8 cellular contexts compared by ENCODE assay signal in genomic region chr7:150377116-150377979, GRCh38. TPM values are rescaled to one million over a fixed set of nuclear protein-coding genes. Genes with fewer than 3 reads are reported as not detected.
A peak's percentile ranks its signal among the peaks of the same experiment; 100 is the strongest.
DNase-seq lines count a peak whose midpoint lies in the region; ATAC-seq lines count a peak whose summit lies in the region.

No MANE protein-coding gene starts in this region.

- no peak overlapping the region for H3K4me3 ChIP-seq in muscle layer of colon (ENCODE audit: low read depth in 1 of 2, low read length in 2 of 2)
- no peak overlapping the region for H3K4me3 ChIP-seq in H7 (ENCODE audit: insufficient read depth, low read depth, low read length)

- peaks cover 30% of the 10 kb centered on the region for H3K4me1 ChIP-seq in muscle layer of colon (ENCODE audit: insufficient read depth, low read length)

- H3K36me3 Mint-ChIP-seq in stimulated activated naive CD8-positive, alpha-beta T cell treated with anti-CD3 and anti-CD28 coated beads, Interleukin-15, Interleukin-2, amounts not matched to agents 100 ng/mL and 50 ng/mL, for 24 hours (ENCODE audit: low read depth) = peaks cover 24% of the 10 kb centered on the region
- H3K36me3 Mint-ChIP-seq in activated CD4-positive, alpha-beta memory T cell treated with anti-CD3 and anti-CD28 coated beads, Interleukin-2, amount 10 ng/mL, durations not matched to agents 7 days and 5 days (ENCODE audit: low read depth) = peaks cover 11% of the 10 kb centered on the region

- peak overlapping the region; percentile 52 for H3K27ac Mint-ChIP-seq in stimulated activated naive CD8-positive, alpha-beta T cell treated with anti-CD3 and anti-CD28 coated beads, Interleukin-15, Interleukin-2, amounts not matched to agents 100 ng/mL and 50 ng/mL, for 24 hours
- H3K27ac Mint-ChIP-seq in stimulated activated naive CD8-positive, alpha-beta T cell treated with anti-CD3 and anti-CD28 coated beads, Interleukin-15, amount 100 ng/mL, for 72 hours = no peak overlapping the region
- peak overlapping the region; percentile 72 for H3K27ac Mint-ChIP-seq in activated CD4-positive, alpha-beta memory T cell treated with anti-CD3 and anti-CD28 coated beads, Interleukin-2, amount 10 ng/mL, durations not matched to agents 7 days and 5 days

- H3K36me3 ChIP-seq in muscle layer of colon (ENCODE audit: insufficient read depth, low read length) (peaks cover 13% of the 10 kb centered on the region), H7 (replicated peaks; ENCODE audit: control insufficient read depth, insufficient read depth, low read length) (peaks cover 5% of the 10 kb centered on the region)

- no peak for ATAC-seq in stimulated activated naive CD8-positive, alpha-beta T cell treated with anti-CD3 and anti-CD28 coated beads, Interleukin-15, amount 100 ng/mL, for 72 hours

- H3K4me3 Mint-ChIP-seq in stimulated activated naive CD8-positive, alpha-beta T cell treated with anti-CD3 and anti-CD28 coated beads, Interleukin-15, Interleukin-2, amounts not matched to agents 100 ng/mL and 50 ng/mL, for 24 hours = peak overlapping the region; percentile 77
- H3K4me3 Mint-ChIP-seq in stimulated activated naive CD8-positive, alpha-beta T cell treated with anti-CD3 and anti-CD28 coated beads, Interleukin-15, amount 100 ng/mL, for 72 hours = peak overlapping the region in 1 of 2 donors; percentile 88
- H3K4me3 Mint-ChIP-seq in activated CD4-positive, alpha-beta memory T cell treated with anti-CD3 and anti-CD28 coated beads, Interleukin-2, amount 10 ng/mL, durations not matched to agents 7 days and 5 days = peak overlapping the region; percentile 77

- H3K27ac ChIP-seq in muscle layer of colon (ENCODE audit: low read depth, low read length) = peak overlapping the region; percentile 95

- CTCF ChIA-PET in activated CD4-positive, alpha-beta memory T cell treated with anti-CD3 and anti-CD28 coated beads, Interleukin-2, amount 10 ng/mL, durations not matched to agents 7 days and 5 days (lab: Charles Lee) = interaction anchor here (0.8 to 1.9 kb wide), 6 partner anchors 9 to 56 kb away, joined by 3 to 9 read pairs (median 4); a partner anchor contains a TSS

- POLR2A ChIA-PET in activated CD4-positive, alpha-beta memory T cell treated with anti-CD3 and anti-CD28 coated beads, Interleukin-2, amount 10 ng/mL, durations not matched to agents 7 days and 5 days (lab: Charles Lee) = interaction anchor here (1.2 to 3.1 kb wide), 5 partner anchors 9 to 29 kb away, joined by 3 to 47 read pairs (median 14); partner anchors contain the start of gene REPIN1

- no peaks in the 10 kb centered on the region for H3K9me3 Mint-ChIP-seq in stimulated activated naive CD8-positive, alpha-beta T cell treated with anti-CD3 and anti-CD28 coated beads, Interleukin-15, Interleukin-2, amounts not matched to agents 100 ng/mL and 50 ng/mL, for 24 hours
- no peaks in the 10 kb centered on the region for H3K9me3 Mint-ChIP-seq in stimulated activated naive CD8-positive, alpha-beta T cell treated with anti-CD3 and anti-CD28 coated beads, Interleukin-15, amount 100 ng/mL, for 72 hours
- H3K9me3 Mint-ChIP-seq in activated CD4-positive, alpha-beta memory T cell treated with anti-CD3 and anti-CD28 coated beads, Interleukin-2, amount 10 ng/mL, durations not matched to agents 7 days and 5 days = no peaks in the 10 kb centered on the region

- H3K4me1 Mint-ChIP-seq in stimulated activated naive CD8-positive, alpha-beta T cell treated with anti-CD3 and anti-CD28 coated beads, Interleukin-15, Interleukin-2, amounts not matched to agents 100 ng/mL and 50 ng/mL, for 24 hours (ENCODE audit: low read depth) = peaks cover 63% of the 10 kb centered on the region
- peaks cover 81% of the 10 kb centered on the region for H3K4me1 Mint-ChIP-seq in stimulated activated naive CD8-positive, alpha-beta T cell treated with anti-CD3 and anti-CD28 coated beads, Interleukin-15, amount 100 ng/mL, for 72 hours
- H3K4me1 Mint-ChIP-seq in activated CD4-positive, alpha-beta memory T cell treated with anti-CD3 and anti-CD28 coated beads, Interleukin-2, amount 10 ng/mL, durations not matched to agents 7 days and 5 days = peaks cover 53% of the 10 kb centered on the region

- DNase-seq in stimulated activated naive CD8-positive, alpha-beta T cell treated with anti-CD3 and anti-CD28 coated beads, Interleukin-15, amount 100 ng/mL, for 72 hours = no peak
- DNase-seq in activated CD4-positive, alpha-beta memory T cell treated with anti-CD3 and anti-CD28 coated beads, Interleukin-2, amount 10 ng/mL, durations not matched to agents 7 days and 5 days = no peak
- DNase-seq in H7 = no peak
- DNase-seq in NCI-H1417 treated with DMSO at 0.1 percent for 48 hours (lab: John Stamatoyannopoulos, UW) = no peak
- no peak for DNase-seq in H4 (ENCODE audit: low spot score)
- no peak for DNase-seq in inferior parietal cortex (ENCODE audit: extremely low spot score)

- H3K9me3 ChIP-seq in muscle layer of colon (ENCODE audit: low read length) = no peaks in the 10 kb centered on the region

- H3K9ac ChIP-seq in muscle layer of colon (ENCODE audit: low read length) = peak overlapping the region; percentile 78

- H3K27me3 Mint-ChIP-seq in stimulated activated naive CD8-positive, alpha-beta T cell treated with anti-CD3 and anti-CD28 coated beads, Interleukin-15, Interleukin-2, amounts not matched to agents 100 ng/mL and 50 ng/mL, for 24 hours = no peaks in the 10 kb centered on the region
- H3K27me3 Mint-ChIP-seq in stimulated activated naive CD8-positive, alpha-beta T cell treated with anti-CD3 and anti-CD28 coated beads, Interleukin-15, amount 100 ng/mL, for 72 hours = no peaks in the 10 kb centered on the region
- H3K27me3 Mint-ChIP-seq in activated CD4-positive, alpha-beta memory T cell treated with anti-CD3 and anti-CD28 coated beads, Interleukin-2, amount 10 ng/mL, durations not matched to agents 7 days and 5 days = no peaks in the 10 kb centered on the region

- H3K27me3 ChIP-seq in muscle layer of colon (ENCODE audit: control insufficient read depth in 1 of 2, insufficient read depth in 2 of 2, low read length in 2 of 2) (no peaks in the 10 kb centered on the region), H7 (ENCODE audit: control insufficient read depth, insufficient read depth, low read length) (no peaks in the 10 kb centered on the region)

RNA-seq across cellular contexts. Expression of gene ZNF775, which starts 1.8 kb away (rescaled TPM):
- 1 to 10 TPM; 6.4 to 7.1 TPM for total RNA-seq in activated CD4-positive, alpha-beta memory T cell treated with anti-CD3 and anti-CD28 coated beads, Interleukin-2, amount 10 ng/mL, durations not matched to agents 7 days and 5 days
- total RNA-seq in H7 (2014; rRNA removed; shearing (Covaris generic)) = 44.2 and 56.7 TPM in 2 replicates
- total RNA-seq in H4 (2014; rRNA removed; shearing (Covaris generic)) = 0.56 and 0.90 TPM in 2 replicates

RNA-seq across cellular contexts. Expression of gene REPIN1, which starts 8.7 kb away (rescaled TPM):
- 10 to 100 TPM; 42.9 to 45.9 TPM for total RNA-seq in activated CD4-positive, alpha-beta memory T cell treated with anti-CD3 and anti-CD28 coated beads, Interleukin-2, amount 10 ng/mL, durations not matched to agents 7 days and 5 days
- total RNA-seq in H7 (2014; rRNA removed; shearing (Covaris generic)) = 149 and 155 TPM in 2 replicates
- total RNA-seq in H4 (2014; rRNA removed; shearing (Covaris generic)) = 40.4 and 48.3 TPM in 2 replicates

RNA-seq across cellular contexts. Expression of gene RARRES2, which starts 35.9 kb away (rescaled TPM):
- not detected for total RNA-seq in activated CD4-positive, alpha-beta memory T cell treated with anti-CD3 and anti-CD28 coated beads, Interleukin-2, amount 10 ng/mL, durations not matched to agents 7 days and 5 days
- 198 and 223 TPM in 2 replicates for total RNA-seq in H7 (2014; rRNA removed; shearing (Covaris generic))
- total RNA-seq in H4 (2014; rRNA removed; shearing (Covaris generic)) = not detected in 2 replicates

RNA-seq across cellular contexts. Expression of gene ACTR3C, which starts 54.0 kb away (rescaled TPM):
- total RNA-seq in activated CD4-positive, alpha-beta memory T cell treated with anti-CD3 and anti-CD28 coated beads, Interleukin-2, amount 10 ng/mL, durations not matched to agents 7 days and 5 days = 1 to 10 TPM; 4.9 to 7.0 TPM
- 0.73 and 3.2 TPM in 2 replicates for total RNA-seq in H7 (2014; rRNA removed; shearing (Covaris generic))
- 0.23 TPM in 1 of 2 replicates, not detected in the other for total RNA-seq in H4 (2014; rRNA removed; shearing (Covaris generic))

RNA-seq across cellular contexts. Expression of gene LRRC61, which starts 54.2 kb away (rescaled TPM):
- total RNA-seq in activated CD4-positive, alpha-beta memory T cell treated with anti-CD3 and anti-CD28 coated beads, Interleukin-2, amount 10 ng/mL, durations not matched to agents 7 days and 5 days = 10 to 100 TPM; 23.1 to 26.8 TPM
- 38.3 and 39.4 TPM in 2 replicates for total RNA-seq in H7 (2014; rRNA removed; shearing (Covaris generic))
- total RNA-seq in H4 (2014; rRNA removed; shearing (Covaris generic)) = not detected in 2 replicates

Comparison
In these comparisons a context has a peak if more than half of its experiments do, and no peak if none do; other contexts are left out.
1. H3K27ac Mint-ChIP-seq: peak in stimulated activated naive CD8-positive, alpha-beta T cell treated with anti-CD3 and anti-CD28 coated beads, Interleukin-15, Interleukin-2, amounts not matched to agents 100 ng/mL and 50 ng/mL, for 24 hours (single experiment) and activated CD4-positive, alpha-beta memory T cell treated with anti-CD3 and anti-CD28 coated beads, Interleukin-2, amount 10 ng/mL, durations not matched to agents 7 days and 5 days (single experiment); none in stimulated activated naive CD8-positive, alpha-beta T cell treated with anti-CD3 and anti-CD28 coated beads, Interleukin-15, amount 100 ng/mL, for 72 hours (0 of 2).
2. RNA of gene RARRES2, which starts 35.9 kb away (total RNA-seq): 198 to 223 TPM in H7; not detected in activated CD4-positive, alpha-beta memory T cell treated with anti-CD3 and anti-CD28 coated beads, Interleukin-2, amount 10 ng/mL, durations not matched to agents 7 days and 5 days and not detected in H4; every median in the first group is over 100 times any median in the second.